Comparison of ENCODE assay signal across 5 cellular contexts in genomic region chr3:99021466-99021865, GRCh38.
"Had no signal": no experiment of that assay in that cellular context is flagged by ENCODE, and none has a peak within 500 bp of the region (broad histone marks: within the 10 kb centered on the region; RNA-seq: fewer than 3 reads in every experiment).

No MANE protein-coding gene starts in this region.

- H3K36me3 Mint-ChIP-seq: IgD-negative memory B cell had no signal

- H3K4me1 Mint-ChIP-seq: IgD-negative memory B cell had no signal

- H3K27ac ChIP-seq: HL-60 had no signal

- H3K4me3 ChIP-seq: K562 had no signal

- H3K4me3 Mint-ChIP-seq: IgD-negative memory B cell had no signal

- DNase-seq: KBM-7 had no signal

- ATAC-seq: HepG2, K562 had no signal

- H3K9me3 Mint-ChIP-seq: IgD-negative memory B cell had no signal

- H3K27ac Mint-ChIP-seq: IgD-negative memory B cell had no signal
